Comparison of ENCODE assay signal across 17 cellular contexts in the genomic region with DNA sequence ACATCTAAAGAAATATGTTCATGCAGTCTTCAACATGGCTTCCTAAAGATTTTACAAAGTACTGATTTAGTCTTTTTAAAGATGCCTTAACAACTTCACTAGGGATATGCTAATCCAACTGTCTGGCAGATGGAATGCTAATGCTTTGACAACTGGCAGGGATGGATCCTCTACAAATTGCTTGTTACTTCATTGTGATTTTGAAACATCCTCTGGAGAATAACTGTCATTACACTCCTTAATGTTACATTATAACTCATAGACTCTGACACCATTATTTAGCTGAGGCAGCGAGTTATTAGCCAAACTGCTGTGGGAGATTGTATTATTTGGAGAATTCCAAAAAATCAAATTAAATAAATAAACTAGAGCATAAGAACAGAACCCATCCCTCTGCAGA.
"Had no signal": no experiment of that assay in that cellular context is flagged by ENCODE, and none has a peak within 500 bp of the region (broad histone marks: within the 10 kb centered on the region; RNA-seq: fewer than 3 reads in every experiment).

No MANE protein-coding gene starts in this region.

- H2AFZ ChIP-seq: parathyroid adenoma had no signal

- H3K4me1 ChIP-seq: ascending aorta, esophagus squamous epithelium, gastrocnemius medialis, parathyroid adenoma, thyroid gland had no signal

- H3K9ac ChIP-seq: parathyroid adenoma had no signal

- H3K36me3 ChIP-seq: ascending aorta, esophagus squamous epithelium, gastrocnemius medialis, thyroid gland had no signal

- H3K27ac ChIP-seq: ascending aorta, gastrocnemius medialis, parathyroid adenoma, skin epidermis, thyroid gland had no signal

- H3K79me2 ChIP-seq: parathyroid adenoma had no signal

- H3K27me3 ChIP-seq: ascending aorta, dorsolateral prefrontal cortex, esophagus squamous epithelium, gastrocnemius medialis, thyroid gland had no signal

- DNase-seq: activated CD4-positive, alpha-beta memory T cell treated with anti-CD3 and anti-CD28 coated beads for 36 hours; activated gamma-delta T cell treated with Interleukin-2 at 50 U/mL for 16 hours; activated naive CD8-positive, alpha-beta T cell treated with anti-CD3 and anti-CD28 coated beads for 36 hours; activated T-cell treated with anti-CD3 and anti-CD28 coated beads, Interleukin-2, amount 50 U/mL, for 72 hours; dorsolateral prefrontal cortex; esophagus squamous epithelium; gastrocnemius medialis; kidney; left ventricle myocardium superior; retina; T-helper 9 cell; thyroid gland had no signal

- H3K4me3 ChIP-seq: ascending aorta, dorsolateral prefrontal cortex, esophagus squamous epithelium, gastrocnemius medialis, skin epidermis, thyroid gland had no signal

- FAIRE-seq: endometrium, kidney, urothelium cell line had no signal

- H3K9me3 ChIP-seq: ascending aorta, esophagus squamous epithelium, gastrocnemius medialis, thyroid gland had no signal
